In the genomic region with DNA sequence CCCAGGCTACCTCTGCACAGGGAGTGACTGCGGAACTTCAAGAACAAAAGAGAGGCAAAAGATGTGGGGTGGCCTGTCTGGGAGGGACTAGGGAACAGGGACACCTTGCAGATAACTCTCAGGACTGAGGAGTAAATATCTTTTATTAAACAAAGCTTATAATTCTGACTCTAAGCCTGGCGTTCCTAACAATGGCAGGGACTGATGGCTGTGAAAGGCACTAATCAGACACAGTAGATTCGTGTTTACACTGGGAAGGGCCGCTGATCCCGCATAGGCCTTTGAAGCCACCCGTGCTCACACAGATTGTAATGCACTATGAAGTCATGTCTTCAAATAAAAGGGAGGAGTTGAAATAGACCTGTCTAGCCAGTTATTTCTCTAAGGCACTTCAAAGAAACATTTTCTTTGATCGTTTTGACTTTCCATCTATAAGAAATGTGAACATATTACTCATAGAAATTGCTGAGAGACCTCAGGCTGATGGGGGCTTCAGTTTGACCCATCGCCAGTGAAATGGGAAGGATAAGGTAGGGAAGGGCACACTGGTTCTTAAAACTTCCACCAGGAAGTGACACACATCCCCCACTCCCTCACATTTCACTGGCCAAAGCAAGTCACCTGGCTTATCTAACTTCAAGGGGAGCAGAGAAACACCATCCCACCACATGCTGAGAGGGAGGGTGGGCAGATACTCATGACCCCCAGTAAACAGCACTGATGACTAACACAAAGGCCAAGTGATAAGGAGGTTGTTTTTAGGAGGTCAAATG, we compare ENCODE assay signal across 1 cellular context.
TF ChIP-seq lines count a peak whose summit lies in the region.

No MANE protein-coding gene starts in this region.

TF ChIP-seq in IMR-90, 13 proteins besides CTCF, POLR2A, EP300 and RAD21 (continued from another document):
- no peak for TF ChIP-seq MXI1 (IDR thresholded peaks at IDR 0.05; ENCODE audit: borderline replicate concordance, low read depth, low read length)
- TF ChIP-seq NFE2L2 (IDR thresholded peaks at IDR 0.05; ENCODE audit: low read depth, low read length): no peak
- no peak for TF ChIP-seq BHLHE40 (IDR thresholded peaks at IDR 0.05; ENCODE audit: low read depth, low read length)
- TF ChIP-seq, protein P1, sequence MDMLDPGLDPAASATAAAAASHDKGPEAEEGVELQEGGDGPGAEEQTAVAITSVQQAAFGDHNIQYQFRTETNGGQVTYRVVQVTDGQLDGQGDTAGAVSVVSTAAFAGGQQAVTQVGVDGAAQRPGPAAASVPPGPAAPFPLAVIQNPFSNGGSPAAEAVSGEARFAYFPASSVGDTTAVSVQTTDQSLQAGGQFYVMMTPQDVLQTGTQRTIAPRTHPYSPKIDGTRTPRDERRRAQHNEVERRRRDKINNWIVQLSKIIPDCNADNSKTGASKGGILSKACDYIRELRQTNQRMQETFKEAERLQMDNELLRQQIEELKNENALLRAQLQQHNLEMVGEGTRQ (IDR thresholded peaks at IDR 0.05; ENCODE audit: low read depth, low read length): no peak
- no peak for TF ChIP-seq SMC3 (IDR thresholded peaks at IDR 0.05; ENCODE audit: low read depth, low read length)
- no peak for TF ChIP-seq FOS (IDR thresholded peaks at IDR 0.05; ENCODE audit: low read depth, low read length)
- no peak for TF ChIP-seq MAZ (IDR thresholded peaks at IDR 0.05; ENCODE audit: borderline replicate concordance, low read depth, low read length)
- TF ChIP-seq RCOR1 (IDR thresholded peaks at IDR 0.05; ENCODE audit: insufficient replicate concordance, low read length): no peak
- TF ChIP-seq, protein P2, sequence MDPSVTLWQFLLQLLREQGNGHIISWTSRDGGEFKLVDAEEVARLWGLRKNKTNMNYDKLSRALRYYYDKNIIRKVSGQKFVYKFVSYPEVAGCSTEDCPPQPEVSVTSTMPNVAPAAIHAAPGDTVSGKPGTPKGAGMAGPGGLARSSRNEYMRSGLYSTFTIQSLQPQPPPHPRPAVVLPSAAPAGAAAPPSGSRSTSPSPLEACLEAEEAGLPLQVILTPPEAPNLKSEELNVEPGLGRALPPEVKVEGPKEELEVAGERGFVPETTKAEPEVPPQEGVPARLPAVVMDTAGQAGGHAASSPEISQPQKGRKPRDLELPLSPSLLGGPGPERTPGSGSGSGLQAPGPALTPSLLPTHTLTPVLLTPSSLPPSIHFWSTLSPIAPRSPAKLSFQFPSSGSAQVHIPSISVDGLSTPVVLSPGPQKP (IDR thresholded peaks at IDR 0.05; ENCODE audit: borderline replicate concordance, low read depth, low read length): no peak
- no peak for TF ChIP-seq RFX5 (IDR thresholded peaks at IDR 0.05; ENCODE audit: low read depth, low read length)
- TF ChIP-seq CEBPB (IDR thresholded peaks at IDR 0.05; ENCODE audit: low read depth, low read length): no peak
